ENCODE assay signal across 1 cellular context in genomic region chr19:38045554-38046253, GRCh38.
A peak's percentile ranks its signal among the peaks of the same experiment; 100 is the strongest.
TF ChIP-seq lines count a peak whose summit lies in the region.

No MANE protein-coding gene starts in this region.

TF ChIP-seq in GM12878, 131 proteins besides CTCF, POLR2A, EP300 and RAD21 (continued from another document):
- TF ChIP-seq, protein P1, sequence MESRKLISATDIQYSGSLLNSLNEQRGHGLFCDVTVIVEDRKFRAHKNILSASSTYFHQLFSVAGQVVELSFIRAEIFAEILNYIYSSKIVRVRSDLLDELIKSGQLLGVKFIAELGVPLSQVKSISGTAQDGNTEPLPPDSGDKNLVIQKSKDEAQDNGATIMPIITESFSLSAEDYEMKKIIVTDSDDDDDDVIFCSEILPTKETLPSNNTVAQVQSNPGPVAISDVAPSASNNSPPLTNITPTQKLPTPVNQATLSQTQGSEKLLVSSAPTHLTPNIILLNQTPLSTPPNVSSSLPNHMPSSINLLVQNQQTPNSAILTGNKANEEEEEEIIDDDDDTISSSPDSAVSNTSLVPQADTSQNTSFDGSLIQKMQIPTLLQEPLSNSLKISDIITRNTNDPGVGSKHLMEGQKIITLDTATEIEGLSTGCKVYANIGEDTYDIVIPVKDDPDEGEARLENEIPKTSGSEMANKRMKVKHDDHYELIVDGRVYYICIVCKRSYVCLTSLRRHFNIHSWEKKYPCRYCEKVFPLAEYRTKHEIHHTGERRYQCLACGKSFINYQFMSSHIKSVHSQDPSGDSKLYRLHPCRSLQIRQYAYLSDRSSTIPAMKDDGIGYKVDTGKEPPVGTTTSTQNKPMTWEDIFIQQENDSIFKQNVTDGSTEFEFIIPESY (IDR thresholded peaks at IDR 0.05), result no peak
- TF ChIP-seq MEF2B (IDR thresholded peaks at IDR 0.05; ENCODE audit: partially characterized antibody, poor library complexity, severe bottlenecking) (no peak), FOXK2 (IDR thresholded peaks at IDR 0.05) (no peak), JUNB (IDR thresholded peaks at IDR 0.05) (no peak), PAX5 (IDR thresholded peaks at IDR 0.05; ENCODE audit: borderline replicate concordance, low read depth, low read length) (0 out of 2 replicates have a peak, but pooled peaks have one; percentile 4), LARP7 (IDR thresholded peaks at IDR 0.05) (no peak), CBFB (IDR thresholded peaks at IDR 0.05; ENCODE audit: low read depth) (no peak), SMARCA5 (IDR thresholded peaks at IDR 0.05) (peak; percentile 90), IRF3 (IDR thresholded peaks at IDR 0.05) (no peak), DPF2 (IDR thresholded peaks at IDR 0.05) (no peak), POLR2AphosphoS5 (IDR thresholded peaks at IDR 0.05; ENCODE audit: low read length) (0 out of 2 replicates have a peak, but pooled peaks have one; percentile 32), EED (IDR thresholded peaks at IDR 0.05; ENCODE audit: low read depth) (no peak), USF1 (IDR thresholded peaks at IDR 0.05; ENCODE audit: borderline replicate concordance, extremely low read length, insufficient read depth, low read depth, low read length) (no peak), NR2F1 (conservative IDR thresholded peaks at IDR 0.05) (no peak), SPI1 (IDR thresholded peaks at IDR 0.05; ENCODE audit: borderline replicate concordance, insufficient read depth, low read depth, low read length) (0 out of 2 replicates have a peak, but pooled peaks have one; percentile 23), ETV6 (conservative IDR thresholded peaks at IDR 0.05 in 1 of 2, IDR thresholded peaks at IDR 0.05 in 1 of 2; ENCODE audit: borderline replicate concordance in 1 of 2, low read depth in 1 of 2) (no peak), PKNOX1 (IDR thresholded peaks at IDR 0.05) (no peak)
- TF ChIP-seq, protein P2, sequence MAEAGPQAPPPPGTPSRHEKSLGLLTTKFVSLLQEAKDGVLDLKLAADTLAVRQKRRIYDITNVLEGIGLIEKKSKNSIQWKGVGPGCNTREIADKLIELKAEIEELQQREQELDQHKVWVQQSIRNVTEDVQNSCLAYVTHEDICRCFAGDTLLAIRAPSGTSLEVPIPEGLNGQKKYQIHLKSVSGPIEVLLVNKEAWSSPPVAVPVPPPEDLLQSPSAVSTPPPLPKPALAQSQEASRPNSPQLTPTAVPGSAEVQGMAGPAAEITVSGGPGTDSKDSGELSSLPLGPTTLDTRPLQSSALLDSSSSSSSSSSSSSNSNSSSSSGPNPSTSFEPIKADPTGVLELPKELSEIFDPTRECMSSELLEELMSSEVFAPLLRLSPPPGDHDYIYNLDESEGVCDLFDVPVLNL (IDR thresholded peaks at IDR 0.05; ENCODE audit: low read depth, low read length), result no peak
